16 cellular contexts compared by ENCODE assay signal in genomic region chr9:126708178-126708577, GRCh38.
"Had no signal": no experiment of that assay in that cellular context is flagged by ENCODE, and none has a peak within 500 bp of the region (broad histone marks: within the 10 kb centered on the region; RNA-seq: fewer than 3 reads in every experiment).

No MANE protein-coding gene starts in this region.

- H3K9me3 ChIP-seq: colonic mucosa, gastrocnemius medialis, tibial artery, vagina had no signal

- H3K4me1 ChIP-seq: colonic mucosa had no signal

- H3K27ac ChIP-seq: colonic mucosa, epithelial cell of prostate, gastrocnemius medialis, tibial artery, vagina, WERI-Rb-1 had no signal

- H3K4me3 Mint-ChIP-seq: activated naive CD8-positive, alpha-beta T cell treated with anti-CD3 and anti-CD28 coated beads, Interleukin-2, amount 50 U/mL, for 24 hours; activated T-cell treated with anti-CD3 and anti-CD28 coated beads, Interleukin-2, amount 50 U/mL, for 4 hours; nephron; T-cell had no signal

- DNase-seq: activated CD4-positive, alpha-beta T cell treated with anti-CD3 and anti-CD28 coated beads for 48 hours; activated naive CD4-positive, alpha-beta T cell treated with Interleukin-2 at 50 U/mL for 16 hours; activated naive CD8-positive, alpha-beta T cell treated with anti-CD3 and anti-CD28 coated beads, Interleukin-2, amount 50 U/mL, for 24 hours; activated T-cell treated with anti-CD3 and anti-CD28 coated beads, Interleukin-2, amount 50 U/mL, for 4 hours; colonic mucosa; effector CD8-positive, alpha-beta T cell; gastrocnemius medialis; mesenchymal stem cell; stimulated activated CD4-positive, alpha-beta T cell treated with anti-CD3 and anti-CD28 coated beads, Interleukin-4, amount 100 ng/mL, for 4 hours; T1000; WERI-Rb-1 had no signal

- H3K27ac Mint-ChIP-seq: activated naive CD8-positive, alpha-beta T cell treated with anti-CD3 and anti-CD28 coated beads, Interleukin-2, amount 50 U/mL, for 24 hours; nephron; T-cell had no signal

- H3K36me3 ChIP-seq: colonic mucosa, gastrocnemius medialis, tibial artery, vagina, WERI-Rb-1 had no signal

- H3K4me3 ChIP-seq: colonic mucosa, gastrocnemius medialis, tibial artery, vagina had no signal

- H3K36me3 Mint-ChIP-seq: T-cell had no signal

- H3K9me3 Mint-ChIP-seq: activated naive CD8-positive, alpha-beta T cell treated with anti-CD3 and anti-CD28 coated beads, Interleukin-2, amount 50 U/mL, for 24 hours; activated T-cell treated with anti-CD3 and anti-CD28 coated beads, Interleukin-2, amount 50 U/mL, for 4 hours; nephron; T-cell had no signal

- H3K27me3 ChIP-seq: vagina had no signal
